ENCODE assay signal across 1 cellular context in genomic region chr11:70070736-70071135, GRCh38.
TF ChIP-seq lines count a peak whose summit lies in the region.

No MANE protein-coding gene starts in this region.

TF ChIP-seq in SK-N-SH treated with all-trans-retinoic acid at 6 μM for 48 hours, 23 proteins besides CTCF, POLR2A, EP300 and RAD21 (continued from another document):
- TF ChIP-seq TSHZ2 (CRISPR knock-in tag; IDR thresholded peaks at IDR 0.05), result no peak
- no peak for TF ChIP-seq ESRRG (CRISPR knock-in tag; IDR thresholded peaks at IDR 0.05)
